17 cellular contexts compared by ENCODE assay signal in genomic region chr16:52050418-52050817, GRCh38.
DNase-seq lines count a peak whose midpoint lies in the region; ATAC-seq lines count a peak whose summit lies in the region.
"Had no signal": no experiment of that assay in that cellular context is flagged by ENCODE, and none has a peak within 500 bp of the region (broad histone marks: within the 10 kb centered on the region; RNA-seq: fewer than 3 reads in every experiment).

No MANE protein-coding gene starts in this region.

- H3K27me3 ChIP-seq in GM23248 (replicated peaks; ENCODE audit: insufficient read depth) = no peaks in the 10 kb centered on the region
- H3K27me3 ChIP-seq: testis had no signal

- in situ Hi-C loops in GM23248 (cut with MboI) = no loop called here

- no peaks in the 10 kb centered on the region for H3K79me2 ChIP-seq in GM23248 (ENCODE audit: insufficient read depth)

- no peak overlapping the region for H3K9ac ChIP-seq in GM23248

- H3K4me1 ChIP-seq in GM23248 (ENCODE audit: insufficient read depth) = no peaks in the 10 kb centered on the region
- H3K4me1 ChIP-seq: testis had no signal

- no peak overlapping the region for H3K27ac ChIP-seq in GM23248
- H3K27ac ChIP-seq: testis had no signal

- H3K4me3 ChIP-seq in GM23248 = no peak overlapping the region
- H3K4me3 ChIP-seq: testis had no signal

- no peak overlapping the region for H2AFZ ChIP-seq in GM23248

- no peaks in the 10 kb centered on the region for H4K20me1 ChIP-seq in GM23248 (ENCODE audit: insufficient read depth)

- WGBS in GM23248 (ENCODE audit: low coverage in 1 of 2, low lambda C conversion rate in 2 of 2, missing lambda C conversion rate in 2 of 2), 2 experiments = 25 to 42% methylated on average over 2 of the region's 2 CpGs

- H3K9me3 ChIP-seq in GM23248 (ENCODE audit: low read depth) = no peaks in the 10 kb centered on the region
- H3K9me3 ChIP-seq: testis had no signal

- H3K9me2 ChIP-seq in GM23248 (ENCODE audit: insufficient read depth) = no peaks in the 10 kb centered on the region

- DNase-seq in GM23248 (peak; percentile 1), MV-4-11 (lab: John Stamatoyannopoulos, UW) (peak; percentile 97), astrocyte of the hippocampus (ENCODE audit: low read depth, low spot score) (peak; percentile 86), left lobe of liver (ENCODE audit: low spot score) (no peak), DMS79 treated with DMSO at 0.1 percent for 48 hours (lab: John Stamatoyannopoulos, UW) (no peak), inferior parietal cortex (ENCODE audit: extremely low spot score) (no peak), NCI-H510A treated with DMSO at 0.1 percent for 48 hours (lab: John Stamatoyannopoulos, UW) (no peak)
- DNase-seq: activated CD4-positive, alpha-beta T cell treated with anti-CD3 and anti-CD28 coated beads, Interleukin-2, amount 50 U/mL, for 1 hour; activated naive CD8-positive, alpha-beta T cell treated with anti-CD3 and anti-CD28 coated beads, Interleukin-2, amount 10 ng/mL, durations not matched to agents 7 days and 5 days; activated T-cell treated with anti-CD3 and anti-CD28 coated beads, Interleukin-2, amount 50 U/mL, for 24 hours; caudate nucleus; NCI-H1436; NCI-H446 treated with DMSO at 0.1 percent for 48 hours; right cardiac atrium; stimulated activated CD8-positive, alpha-beta memory T cell treated with anti-CD3 and anti-CD28 coated beads, Interleukin-4, amount 100 ng/mL, for 48 hours; testis had no signal

- ATAC-seq in left lobe of liver (peak; percentile 64), HG03460 (IDR thresholded peaks at IDR 0.05; ENCODE audit: unreplicated experiment) (no peak)
- ATAC-seq: right cardiac atrium had no signal

- H3K36me3 ChIP-seq in GM23248 (ENCODE audit: low read depth) = no peaks in the 10 kb centered on the region

- no peaks in the 10 kb centered on the region for H3F3A ChIP-seq in GM23248 (ENCODE audit: insufficient read depth)

- H3K4me2 ChIP-seq in GM23248 (ENCODE audit: unreplicated experiment) = no peak overlapping the region

Comparison
In these comparisons a context has a peak if more than half of its experiments do, and no peak if none do; other contexts are left out.
1. DNase-seq: peak in GM23248 (single experiment), MV-4-11 (single experiment) and astrocyte of the hippocampus (single experiment); none in left lobe of liver (single experiment), DMS79 treated with DMSO at 0.1 percent for 48 hours (single experiment), inferior parietal cortex (single experiment) and NCI-H510A treated with DMSO at 0.1 percent for 48 hours (single experiment).